ENCODE assay signal across 19 cellular contexts in genomic region chr3:79161941-79162340, GRCh38.
DNase-seq lines count a peak whose midpoint lies in the region; ATAC-seq, FAIRE-seq and TF ChIP-seq lines count a peak whose summit lies in the region.
"Had no signal": no experiment of that assay in that cellular context is flagged by ENCODE, and none has a peak within 500 bp of the region (broad histone marks: within the 10 kb centered on the region; RNA-seq: fewer than 3 reads in every experiment).

No MANE protein-coding gene starts in this region.

- no peak overlapping the region for H3K4me3 Mint-ChIP-seq in activated CD4-positive, alpha-beta T cell treated with anti-CD3 and anti-CD28 coated beads for 36 hours
- H3K4me3 Mint-ChIP-seq: CD8-positive, alpha-beta memory T cell had no signal

- no peak for TF ChIP-seq CTCF in AG10803 (conservative IDR thresholded peaks at IDR 0.05; ENCODE audit: low read length)
- no peak for TF ChIP-seq CTCF in foreskin keratinocyte (conservative IDR thresholded peaks at IDR 0.05)

- H3K4me1 Mint-ChIP-seq in activated CD4-positive, alpha-beta T cell treated with anti-CD3 and anti-CD28 coated beads for 36 hours, result no peaks in the 10 kb centered on the region
- H3K4me1 Mint-ChIP-seq: CD8-positive, alpha-beta memory T cell had no signal

- H3K4me1 ChIP-seq in foreskin keratinocyte, result no peaks in the 10 kb centered on the region
- H3K4me1 ChIP-seq: BLaER1 had no signal

- no peaks in the 10 kb centered on the region for H3K27me3 ChIP-seq in foreskin keratinocyte
- H3K27me3 ChIP-seq: BLaER1 had no signal

- intact Hi-C loops in activated CD4-positive, alpha-beta T cell treated with anti-CD3 and anti-CD28 coated beads for 36 hours (cut with DNase I, micrococcal nuclease), result no loop called here

- H3K9me3 Mint-ChIP-seq in activated CD4-positive, alpha-beta T cell treated with anti-CD3 and anti-CD28 coated beads for 36 hours (ENCODE audit: low read depth), result peaks cover 3% of the 10 kb centered on the region

- H3K4me3 ChIP-seq in AG10803 (ENCODE audit: low read length), result no peak overlapping the region
- H3K4me3 ChIP-seq in SK-N-MC, result no peak overlapping the region
- H3K4me3 ChIP-seq: BLaER1 had no signal

- no peaks in the 10 kb centered on the region for H3K36me3 ChIP-seq in SK-N-MC (ENCODE audit: insufficient read depth, low read length)
- H3K36me3 ChIP-seq: BLaER1 had no signal

- no peak overlapping the region for H3K9ac ChIP-seq in SK-N-MC (ENCODE audit: insufficient read length)
- H3K9ac ChIP-seq: BLaER1 had no signal

- H3K27ac Mint-ChIP-seq in activated CD4-positive, alpha-beta T cell treated with anti-CD3 and anti-CD28 coated beads for 36 hours, result no peak overlapping the region
- H3K27ac Mint-ChIP-seq: CD8-positive, alpha-beta memory T cell had no signal

- POLR2A ChIA-PET in activated CD4-positive, alpha-beta T cell treated with anti-CD3 and anti-CD28 coated beads for 36 hours (lab: Charles Lee), result no interaction called here

- no peak for FAIRE-seq in GM12892 (lab: Jason Lieb, UNC)
- FAIRE-seq: D721Med, GM12891, H1 had no signal

- H3K27me3 Mint-ChIP-seq in activated CD4-positive, alpha-beta T cell treated with anti-CD3 and anti-CD28 coated beads for 36 hours, result no peaks in the 10 kb centered on the region
- H3K27me3 Mint-ChIP-seq: CD8-positive, alpha-beta memory T cell had no signal

- H3K27ac ChIP-seq in SK-N-MC (no peak overlapping the region), foreskin keratinocyte (no peak overlapping the region)
- H3K27ac ChIP-seq: BLaER1 had no signal

- no peaks in the 10 kb centered on the region for H3K36me3 Mint-ChIP-seq in activated CD4-positive, alpha-beta T cell treated with anti-CD3 and anti-CD28 coated beads for 36 hours (ENCODE audit: low read depth)
- H3K36me3 Mint-ChIP-seq: CD8-positive, alpha-beta memory T cell had no signal

- CTCF ChIA-PET in activated CD4-positive, alpha-beta T cell treated with anti-CD3 and anti-CD28 coated beads for 36 hours (lab: Charles Lee), result no interaction called here

- no peak for TF ChIP-seq POLR2A in GM12892 (IDR thresholded peaks at IDR 0.05; ENCODE audit: low read depth, low read length)

- DNase-seq in AG10803 (ENCODE audit: low read depth), result peak; percentile 22
- peak; percentile 42 for DNase-seq in HCEC 1CT
- peak; percentile 5 for DNase-seq in SK-N-MC (ENCODE audit: low read depth, low spot score)
- peak in 1 of 2 donors; percentile 12 for DNase-seq in foreskin keratinocyte
- no peak for DNase-seq in GM12892 (ENCODE audit: insufficient read length)
- DNase-seq in activated CD4-positive, alpha-beta T cell treated with anti-CD3 and anti-CD28 coated beads for 36 hours, result no peak
- DNase-seq: CD8-positive, alpha-beta memory T cell; DMS79; GDM1; Karpas-422; NCI-H1417 treated with DMSO at 0.1 percent for 48 hours; NCI-H2029; NCI-H2171 had no signal

- no peaks in the 10 kb centered on the region for H3K9me3 ChIP-seq in SK-N-MC (ENCODE audit: low read depth, low read length)
- H3K9me3 ChIP-seq: BLaER1 had no signal

- ATAC-seq in foreskin keratinocyte (peak; percentile 41), GM18867 (IDR thresholded peaks at IDR 0.05; ENCODE audit: unreplicated experiment) (no peak), HG02973 (IDR thresholded peaks at IDR 0.05; ENCODE audit: unreplicated experiment) (no peak)
- ATAC-seq in activated CD4-positive, alpha-beta T cell treated with anti-CD3 and anti-CD28 coated beads for 36 hours, result no peak

Comparison
In these comparisons a context has a peak if more than half of its experiments do, and no peak if none do; other contexts are left out.
1. DNase-seq: peak in AG10803 (single experiment), HCEC 1CT (single experiment) and SK-N-MC (single experiment); none in GM12892 (single experiment) and activated CD4-positive, alpha-beta T cell treated with anti-CD3 and anti-CD28 coated beads for 36 hours (single experiment).